Comparison of ENCODE assay signal across 10 cellular contexts in the genomic region with DNA sequence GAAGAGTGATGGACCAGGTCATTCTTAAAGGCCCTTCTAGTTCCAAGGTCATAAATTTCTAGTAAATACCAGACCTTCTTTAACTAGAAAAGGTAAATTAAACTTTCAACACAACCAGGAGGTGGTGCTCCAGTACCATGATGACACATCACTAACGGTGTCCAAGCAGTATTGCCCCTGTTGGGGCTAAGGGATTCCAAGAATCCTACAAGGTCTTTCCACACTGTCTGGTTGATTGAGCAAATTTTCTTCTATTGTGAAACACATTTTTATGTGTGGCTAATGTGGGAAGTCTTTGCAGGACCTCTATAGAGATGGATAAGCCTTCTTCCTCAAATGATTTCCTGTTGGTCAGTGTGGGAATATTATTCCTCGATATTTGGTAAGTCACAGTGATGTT.
A peak's percentile ranks its signal among the peaks of the same experiment; 100 is the strongest.
DNase-seq lines count a peak whose midpoint lies in the region; ATAC-seq and TF ChIP-seq lines count a peak whose summit lies in the region.
"Had no signal": no experiment of that assay in that cellular context is flagged by ENCODE, and none has a peak within 500 bp of the region (broad histone marks: within the 10 kb centered on the region; RNA-seq: fewer than 3 reads in every experiment).

No MANE protein-coding gene starts in this region.

- no peak overlapping the region for H4K91ac ChIP-seq in mesenchymal stem cell (ENCODE audit: low read length)

- H2BK15ac ChIP-seq in mesenchymal stem cell (ENCODE audit: low read depth, poor library complexity, severe bottlenecking), result no peak overlapping the region

- no peak overlapping the region for H3K14ac ChIP-seq in mesenchymal stem cell (ENCODE audit: low read length in 2 of 2)

- H3K4me3 ChIP-seq in choroid plexus epithelial cell (ENCODE audit: low read depth, low read length) (no peak overlapping the region), mesenchymal stem cell (ENCODE audit: insufficient read depth in 1 of 2, low read depth in 1 of 2, low read length in 2 of 2) (no peak overlapping the region)

- H3K27me3 ChIP-seq in mesenchymal stem cell (ENCODE audit: control insufficient read depth in 1 of 2, insufficient read depth in 1 of 2, low read length in 2 of 2), result no peaks in the 10 kb centered on the region

- H3K4ac ChIP-seq in mesenchymal stem cell (ENCODE audit: low read depth in 1 of 2, low read length in 2 of 2), result peak overlapping the region in 1 of 2 experiments; percentile 61

- no peaks in the 10 kb centered on the region for H3K27me3 Mint-ChIP-seq in Calu3 (ENCODE audit: unreplicated experiment)
- H3K27me3 Mint-ChIP-seq: stimulated activated memory B cell treated with anti-CD40 and anti-IgM and Interleukin-4, amounts not matched to agents 10 μg/mL and 1 μg/mL and 100 μg/mL, for 72 hours had no signal

- no peaks in the 10 kb centered on the region for H3K79me1 ChIP-seq in mesenchymal stem cell (replicated peaks; ENCODE audit: low read length, poor library complexity, severe bottlenecking)

- H3K9ac ChIP-seq in mesenchymal stem cell (ENCODE audit: low read length), result peak overlapping the region; percentile 58
- H3K9ac ChIP-seq: KMS-11 had no signal

- H2AK5ac ChIP-seq in mesenchymal stem cell (ENCODE audit: low read length, severe bottlenecking), result no peak overlapping the region

- CTCF ChIA-PET in Calu3 (lab: Charles Lee) (no interaction called here), GM10248 (lab: Yijun Ruan, JAX) (no interaction called here)

- peak overlapping the region in 1 of 2 experiments; percentile 69 for H2BK12ac ChIP-seq in mesenchymal stem cell (ENCODE audit: low read length in 2 of 2)

- ATAC-seq in GM19351 (IDR thresholded peaks at IDR 0.05; ENCODE audit: unreplicated experiment) (no peak), GM18861 (IDR thresholded peaks at IDR 0.05; ENCODE audit: unreplicated experiment) (no peak)
- ATAC-seq: stimulated activated memory B cell treated with anti-CD40 and anti-IgM and Interleukin-4, amounts not matched to agents 10 μg/mL and 1 μg/mL and 100 μg/mL, for 72 hours had no signal

- H2BK5ac ChIP-seq in mesenchymal stem cell (ENCODE audit: low read depth, low read length, poor library complexity, severe bottlenecking), result no peak overlapping the region

- POLR2A ChIA-PET in GM10248 (lab: Yijun Ruan, JAX), result no interaction called here

- H3K4me1 Mint-ChIP-seq in Calu3 (ENCODE audit: low read depth, unreplicated experiment), result peaks cover 11% of the 10 kb centered on the region
- H3K4me1 Mint-ChIP-seq: stimulated activated memory B cell treated with anti-CD40 and anti-IgM and Interleukin-4, amounts not matched to agents 10 μg/mL and 1 μg/mL and 100 μg/mL, for 72 hours had no signal

- H3K36me3 Mint-ChIP-seq in Calu3 (ENCODE audit: insufficient read depth, unreplicated experiment), result no peaks in the 10 kb centered on the region
- H3K36me3 Mint-ChIP-seq: stimulated activated memory B cell treated with anti-CD40 and anti-IgM and Interleukin-4, amounts not matched to agents 10 μg/mL and 1 μg/mL and 100 μg/mL, for 72 hours had no signal

- intact Hi-C loops in Calu3 (cut with micrococcal nuclease; ENCODE audit: unreplicated experiment), result loop anchor here (5.0 to 10.0 kb wide), 2 partner anchors 102 to 471 kb away; no protein-coding TSS in a partner anchor

- 27% methylated on average over 2 of the region's 2 CpGs for WGBS in mesenchymal stem cell

- H2BK120ac ChIP-seq in mesenchymal stem cell (ENCODE audit: low read depth, low read length), result no peak overlapping the region

- no peaks in the 10 kb centered on the region for H3K9me3 ChIP-seq in mesenchymal stem cell (ENCODE audit: control insufficient read depth, low read length)

- H4K8ac ChIP-seq in mesenchymal stem cell (ENCODE audit: low read length), result no peak overlapping the region

- no peak overlapping the region for H2AFZ ChIP-seq in mesenchymal stem cell (ENCODE audit: low read depth, low read length)

- TF ChIP-seq CTCF in Calu3 (IDR thresholded peaks at IDR 0.05; ENCODE audit: unreplicated experiment) (no peak), choroid plexus epithelial cell (conservative IDR thresholded peaks at IDR 0.05; ENCODE audit: low read depth, low read length) (peak; percentile 69), GM10248 (IDR thresholded peaks at IDR 0.05; ENCODE audit: control extremely low read depth, extremely low read depth, low read depth, missing control alignments) (no peak)

- no peak overlapping the region for H3K23ac ChIP-seq in mesenchymal stem cell (ENCODE audit: low read length in 2 of 2)

- peak overlapping the region; percentile 64 for H3K27ac ChIP-seq in mesenchymal stem cell (ENCODE audit: low read length, poor library complexity, severe bottlenecking)
- H3K27ac ChIP-seq: KMS-11 had no signal

- H3K4me3 Mint-ChIP-seq in Calu3 (ENCODE audit: low read depth, unreplicated experiment), result no peak overlapping the region
- H3K4me3 Mint-ChIP-seq: stimulated activated memory B cell treated with anti-CD40 and anti-IgM and Interleukin-4, amounts not matched to agents 10 μg/mL and 1 μg/mL and 100 μg/mL, for 72 hours had no signal

- peak overlapping the region; percentile 23 for H3K27ac Mint-ChIP-seq in Calu3 (ENCODE audit: unreplicated experiment)
- H3K27ac Mint-ChIP-seq: stimulated activated memory B cell treated with anti-CD40 and anti-IgM and Interleukin-4, amounts not matched to agents 10 μg/mL and 1 μg/mL and 100 μg/mL, for 72 hours had no signal

- H3K9me3 Mint-ChIP-seq in Calu3 (ENCODE audit: low read depth, unreplicated experiment), result peaks cover 8% of the 10 kb centered on the region
- H3K9me3 Mint-ChIP-seq: stimulated activated memory B cell treated with anti-CD40 and anti-IgM and Interleukin-4, amounts not matched to agents 10 μg/mL and 1 μg/mL and 100 μg/mL, for 72 hours had no signal

- no TSS peak for BruUV-seq in Calu3 (replicated peaks; lab: Mats Ljungman, UMichigan)

- peak overlapping the region in 1 of 2 experiments; percentile 80 for H3K18ac ChIP-seq in mesenchymal stem cell (ENCODE audit: low read depth in 1 of 2, low read length in 2 of 2)

- H3K4me2 ChIP-seq in mesenchymal stem cell (ENCODE audit: low read length, poor library complexity, severe bottlenecking), result no peak overlapping the region
- H3K4me2 ChIP-seq: KMS-11 had no signal

- H3K4me1 ChIP-seq in mesenchymal stem cell (ENCODE audit: control insufficient read depth, insufficient read depth, low read depth, low read length), result peaks cover 3% of the 10 kb centered on the region

- no peaks in the 10 kb centered on the region for H3K36me3 ChIP-seq in mesenchymal stem cell (ENCODE audit: control insufficient read depth in 1 of 2, insufficient read depth in 2 of 2, low read depth in 1 of 2, low read length in 2 of 2)

- DNase-seq in Calu3 (peak; percentile 16), NCI-H226 (peak; percentile 81), choroid plexus epithelial cell (ENCODE audit: low read depth) (peak; percentile 98), mesenchymal stem cell (peak; percentile 97), GM10248 (ENCODE audit: extremely low spot score) (no peak)
- no peak for DNase-seq in stimulated activated CD4-positive, alpha-beta T cell treated with anti-CD3 and anti-CD28 coated beads, Interleukin-2, amount 100 ng/mL, for 48 hours

Comparison
In these comparisons a context has a peak if more than half of its experiments do, and no peak if none do; other contexts are left out.
1. DNase-seq: peak in Calu3 (single experiment), NCI-H226 (single experiment), choroid plexus epithelial cell (single experiment) and mesenchymal stem cell (single experiment); none in GM10248 (single experiment) and stimulated activated CD4-positive, alpha-beta T cell treated with anti-CD3 and anti-CD28 coated beads, Interleukin-2, amount 100 ng/mL, for 48 hours (0 of 2).